13 cellular contexts compared by ENCODE assay signal in the genomic region with DNA sequence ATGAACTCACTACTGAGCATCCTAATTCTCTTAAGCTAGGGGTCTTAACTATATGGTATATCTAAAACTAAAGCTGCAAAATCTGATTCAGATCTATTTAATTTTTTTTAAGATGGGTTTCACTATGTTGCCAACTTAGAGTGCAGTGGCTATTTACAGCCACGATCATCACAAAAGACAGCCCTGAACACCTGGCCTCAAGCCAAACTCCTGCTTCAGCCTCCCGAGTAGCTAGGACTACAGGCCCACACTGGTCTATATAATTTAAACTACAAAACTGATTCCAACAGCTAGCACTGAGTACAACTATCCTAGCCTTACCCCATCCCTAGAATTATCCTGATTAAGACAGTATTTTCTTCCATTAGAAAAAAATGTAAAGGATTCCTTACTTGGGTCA. TPM values are rescaled to one million over a fixed set of nuclear protein-coding genes. Genes with fewer than 3 reads are reported as not detected.
DNase-seq lines count a peak whose midpoint lies in the region; ATAC-seq and TF ChIP-seq lines count a peak whose summit lies in the region.
"Had no signal": no experiment of that assay in that cellular context is flagged by ENCODE, and none has a peak within 500 bp of the region (broad histone marks: within the 10 kb centered on the region; RNA-seq: fewer than 3 reads in every experiment).

No MANE protein-coding gene starts in this region.

- no peak for DNase-seq in natural killer cell
- DNase-seq in natural killer cell treated with Interleukin-12 subunit alpha and Interleukin-12 subunit beta and Interleukin-15 and Interleukin-18, amount 100 ng/mL, for 72 hours (ENCODE audit: low spot score) = no peak
- peak; percentile 54 for DNase-seq in RPMI8226
- peak; percentile 36 for DNase-seq in left cardiac atrium
- DNase-seq in NK-92 treated with Interleukin-12 subunit alpha and Interleukin-12 subunit beta, amount 100 ng/mL, for 24 hours (lab: John Stamatoyannopoulos, UW) = no peak
- DNase-seq: activated naive CD8-positive, alpha-beta T cell treated with anti-CD3 and anti-CD28 coated beads for 36 hours; cortex of kidney; GDM1 had no signal

- H3K4me3 Mint-ChIP-seq in natural killer cell = no peak overlapping the region
- H3K4me3 Mint-ChIP-seq in natural killer cell treated with Interleukin-12 subunit alpha and Interleukin-12 subunit beta and Interleukin-15 and Interleukin-18, amount 100 ng/mL, for 72 hours = no peak overlapping the region
- H3K4me3 Mint-ChIP-seq: activated naive CD8-positive, alpha-beta T cell treated with anti-CD3 and anti-CD28 coated beads for 36 hours; neural crest cell; type B pancreatic cell had no signal

- ATAC-seq in natural killer cell = no peak
- no peak for ATAC-seq in natural killer cell treated with Interleukin-12 subunit alpha and Interleukin-12 subunit beta and Interleukin-15 and Interleukin-18, amount 100 ng/mL, for 72 hours
- ATAC-seq in left cardiac atrium = peak; percentile 42 to 59
- no peak for ATAC-seq in GM21529 (IDR thresholded peaks at IDR 0.05; ENCODE audit: unreplicated experiment)
- ATAC-seq in GM21360 (IDR thresholded peaks at IDR 0.05; ENCODE audit: unreplicated experiment) = no peak
- no peak for ATAC-seq in HG03565 (IDR thresholded peaks at IDR 0.05; ENCODE audit: unreplicated experiment)

- no peaks in the 10 kb centered on the region for H3K27me3 Mint-ChIP-seq in natural killer cell (ENCODE audit: low read depth in 2 of 2)
- H3K27me3 Mint-ChIP-seq in natural killer cell treated with Interleukin-12 subunit alpha and Interleukin-12 subunit beta and Interleukin-15 and Interleukin-18, amount 100 ng/mL, for 72 hours = no peaks in the 10 kb centered on the region
- H3K27me3 Mint-ChIP-seq: activated naive CD8-positive, alpha-beta T cell treated with anti-CD3 and anti-CD28 coated beads for 36 hours; type B pancreatic cell had no signal

- H3K9me3 Mint-ChIP-seq in natural killer cell = no peaks in the 10 kb centered on the region
- H3K9me3 Mint-ChIP-seq in natural killer cell treated with Interleukin-12 subunit alpha and Interleukin-12 subunit beta and Interleukin-15 and Interleukin-18, amount 100 ng/mL, for 72 hours = no peaks in the 10 kb centered on the region
- H3K9me3 Mint-ChIP-seq: activated naive CD8-positive, alpha-beta T cell treated with anti-CD3 and anti-CD28 coated beads for 36 hours; neural crest cell; type B pancreatic cell had no signal

- intact Hi-C loops in natural killer cell (cut with micrococcal nuclease) = no loop called here
- intact Hi-C loops in left cardiac atrium (cut with DNase I) = no loop called here

- no peak for TF ChIP-seq CTCF in natural killer cell (IDR thresholded peaks at IDR 0.05)

- H3K27ac Mint-ChIP-seq in natural killer cell = peak overlapping the region; percentile 53 to 54
- no peak overlapping the region for H3K27ac Mint-ChIP-seq in natural killer cell treated with Interleukin-12 subunit alpha and Interleukin-12 subunit beta and Interleukin-15 and Interleukin-18, amount 100 ng/mL, for 72 hours
- H3K27ac Mint-ChIP-seq: activated naive CD8-positive, alpha-beta T cell treated with anti-CD3 and anti-CD28 coated beads for 36 hours; type B pancreatic cell had no signal

- H3K4me1 Mint-ChIP-seq in natural killer cell = peaks cover 14 to 19% of the 10 kb centered on the region in 2 donors
- peaks cover 13 to 26% of the 10 kb centered on the region in 2 donors for H3K4me1 Mint-ChIP-seq in natural killer cell treated with Interleukin-12 subunit alpha and Interleukin-12 subunit beta and Interleukin-15 and Interleukin-18, amount 100 ng/mL, for 72 hours (ENCODE audit: low read depth in 2 of 2)
- H3K4me1 Mint-ChIP-seq: activated naive CD8-positive, alpha-beta T cell treated with anti-CD3 and anti-CD28 coated beads for 36 hours had no signal

- H3K36me3 Mint-ChIP-seq in natural killer cell = no peaks in the 10 kb centered on the region
- peaks cover 5% of the 10 kb centered on the region for H3K36me3 Mint-ChIP-seq in natural killer cell treated with Interleukin-12 subunit alpha and Interleukin-12 subunit beta and Interleukin-15 and Interleukin-18, amount 100 ng/mL, for 72 hours

RNA-seq across cellular contexts. Expression of gene EIF4G3, which starts 37.1 kb away (rescaled TPM):
- total RNA-seq in natural killer cell = 100 to 1,000 TPM; 105 to 107 (median 107) TPM
- 100 to 1,000 TPM; 121 to 140 TPM for total RNA-seq in natural killer cell treated with Interleukin-12 subunit alpha and Interleukin-12 subunit beta and Interleukin-15 and Interleukin-18, amount 100 ng/mL, for 72 hours
- 10 to 100 TPM; 38.2 to 48.2 TPM for total RNA-seq in left cardiac atrium

Comparison
In these comparisons a context has a peak if more than half of its experiments do, and no peak if none do; other contexts are left out.
1. H3K27ac Mint-ChIP-seq: peak in natural killer cell (2 of 2); none in natural killer cell treated with Interleukin-12 subunit alpha and Interleukin-12 subunit beta and Interleukin-15 and Interleukin-18, amount 100 ng/mL, for 72 hours (0 of 2).
2. ATAC-seq: peak in left cardiac atrium (2 of 2); none in natural killer cell (0 of 3), natural killer cell treated with Interleukin-12 subunit alpha and Interleukin-12 subunit beta and Interleukin-15 and Interleukin-18, amount 100 ng/mL, for 72 hours (0 of 2), GM21529 (single experiment), GM21360 (single experiment) and HG03565 (single experiment).
3. DNase-seq: peak in RPMI8226 (single experiment) and left cardiac atrium (single experiment); none in natural killer cell (single experiment), natural killer cell treated with Interleukin-12 subunit alpha and Interleukin-12 subunit beta and Interleukin-15 and Interleukin-18, amount 100 ng/mL, for 72 hours (single experiment) and NK-92 treated with Interleukin-12 subunit alpha and Interleukin-12 subunit beta, amount 100 ng/mL, for 24 hours (single experiment).